26 cellular contexts compared by ENCODE assay signal in genomic region chr12:89507015-89507824, GRCh38. TPM values are rescaled to one million over a fixed set of nuclear protein-coding genes. Genes with fewer than 3 reads are reported as not detected.
DNase-seq lines count a peak whose midpoint lies in the region; ATAC-seq and TF ChIP-seq lines count a peak whose summit lies in the region.
"Had no signal": no experiment of that assay in that cellular context is flagged by ENCODE, and none has a peak within 500 bp of the region (broad histone marks: within the 10 kb centered on the region; RNA-seq: fewer than 3 reads in every experiment).

No MANE protein-coding gene starts in this region.

- no peak overlapping the region for H3K4me3 Mint-ChIP-seq in mesothelial cell of epicardium
- no peak overlapping the region for H3K4me3 Mint-ChIP-seq in type B pancreatic cell
- H3K4me3 Mint-ChIP-seq: activated CD8-positive, alpha-beta T cell treated with anti-CD3 and anti-CD28 coated beads for 36 hours; activated naive CD4-positive, alpha-beta T cell treated with anti-CD3 and anti-CD28 coated beads for 36 hours; activated T-cell treated with anti-CD3 and anti-CD28 coated beads, Interleukin-2, amount 50 U/mL, for 24 hours; central memory CD8-positive, alpha-beta T cell; endodermal cell; GM23338; naive thymus-derived CD4-positive, alpha-beta T cell; stimulated activated memory B cell treated with anti-CD40 and anti-IgM and Interleukin-4, amounts not matched to agents 10 μg/mL and 1 μg/mL and 100 μg/mL, for 72 hours had no signal

- H3K36me3 ChIP-seq in left ventricle myocardium inferior (no peaks in the 10 kb centered on the region), body of pancreas (replicated peaks in 1 of 2; ENCODE audit: insufficient read depth in 1 of 2, low read depth in 2 of 2) (no peaks in the 10 kb centered on the region)
- H3K36me3 ChIP-seq: heart right ventricle, thoracic aorta had no signal

- H3K27me3 Mint-ChIP-seq in mesothelial cell of epicardium (ENCODE audit: low read depth): no peaks in the 10 kb centered on the region
- no peaks in the 10 kb centered on the region for H3K27me3 Mint-ChIP-seq in type B pancreatic cell
- H3K27me3 Mint-ChIP-seq: activated CD8-positive, alpha-beta T cell treated with anti-CD3 and anti-CD28 coated beads for 36 hours; activated T-cell treated with anti-CD3 and anti-CD28 coated beads, Interleukin-2, amount 50 U/mL, for 24 hours; central memory CD8-positive, alpha-beta T cell; naive thymus-derived CD4-positive, alpha-beta T cell; stimulated activated memory B cell treated with anti-CD40 and anti-IgM and Interleukin-4, amounts not matched to agents 10 μg/mL and 1 μg/mL and 100 μg/mL, for 72 hours had no signal

- TF ChIP-seq CTCF in left ventricle myocardium inferior (IDR thresholded peaks at IDR 0.05; ENCODE audit: borderline replicate concordance) (no peak), body of pancreas (IDR thresholded peaks at IDR 0.05) (no peak), mesothelial cell of epicardium (IDR thresholded peaks at IDR 0.05; ENCODE audit: unreplicated experiment) (no peak), type B pancreatic cell (conservative IDR thresholded peaks at IDR 0.05) (no peak), lower leg skin (IDR thresholded peaks at IDR 0.05) (no peak)

- no peak overlapping the region for H3K4me3 ChIP-seq in left ventricle myocardium inferior
- H3K4me3 ChIP-seq in body of pancreas: no peak overlapping the region
- no peak overlapping the region for H3K4me3 ChIP-seq in lower leg skin (ENCODE audit: low read depth, poor library complexity, severe bottlenecking)
- H3K4me3 ChIP-seq: BLaER1 treated with 17β-estradiol and CSF1 and Interleukin-3, amounts not matched to agents 10 nM and 100 nM; GM23338; heart right ventricle; thoracic aorta had no signal

- H3K27me3 ChIP-seq in left ventricle myocardium inferior (ENCODE audit: low read depth) (no peaks in the 10 kb centered on the region), body of pancreas (no peaks in the 10 kb centered on the region)
- H3K27me3 ChIP-seq: BLaER1 treated with 17β-estradiol and CSF1 and Interleukin-3, amounts not matched to agents 10 nM and 100 nM; heart right ventricle had no signal

- DNase-seq in left ventricle myocardium inferior: no peak
- DNase-seq in Right ventricle myocardium inferior (ENCODE audit: missing footprints): no peak
- peak; percentile 31 to 56 (median 50) for DNase-seq in body of pancreas
- no peak for DNase-seq in mesothelial cell of epicardium (ENCODE audit: low spot score in 2 of 2, unreplicated experiment in 2 of 2)
- DNase-seq in type B pancreatic cell (ENCODE audit: extremely low spot score, unreplicated experiment): no peak
- DNase-seq in lower leg skin (ENCODE audit: low spot score in 2 of 2): no peak
- no peak for DNase-seq in inferior parietal cortex (ENCODE audit: extremely low spot score)
- DNase-seq in NCI-H187 (lab: John Stamatoyannopoulos, UW): no peak
- DNase-seq: ACHN; activated CD8-positive, alpha-beta T cell treated with anti-CD3 and anti-CD28 coated beads for 36 hours; activated naive CD4-positive, alpha-beta T cell treated with anti-CD3 and anti-CD28 coated beads for 36 hours; activated T-cell treated with anti-CD3 and anti-CD28 coated beads, Interleukin-2, amount 50 U/mL, for 24 hours; anterior cingulate cortex; endodermal cell; GF-D8; heart right ventricle; naive thymus-derived CD4-positive, alpha-beta T cell; NCI-H2029 treated with DMSO at 0.1 percent for 48 hours; NCI-H510A; T-helper 9 cell had no signal

- H3K9me3 Mint-ChIP-seq in mesothelial cell of epicardium (peaks cover 4% of the 10 kb centered on the region), type B pancreatic cell (peaks cover 4% of the 10 kb centered on the region)
- H3K9me3 Mint-ChIP-seq: activated CD8-positive, alpha-beta T cell treated with anti-CD3 and anti-CD28 coated beads for 36 hours; activated naive CD4-positive, alpha-beta T cell treated with anti-CD3 and anti-CD28 coated beads for 36 hours; activated T-cell treated with anti-CD3 and anti-CD28 coated beads, Interleukin-2, amount 50 U/mL, for 24 hours; central memory CD8-positive, alpha-beta T cell; GM23338; naive thymus-derived CD4-positive, alpha-beta T cell; stimulated activated memory B cell treated with anti-CD40 and anti-IgM and Interleukin-4, amounts not matched to agents 10 μg/mL and 1 μg/mL and 100 μg/mL, for 72 hours had no signal

- H3K9me3 ChIP-seq in left ventricle myocardium inferior (replicated peaks) (no peaks in the 10 kb centered on the region), body of pancreas (no peaks in the 10 kb centered on the region)
- H3K9me3 ChIP-seq: heart right ventricle, thoracic aorta had no signal

- no peak for ATAC-seq in Right ventricle myocardium inferior
- peak; percentile 83 for ATAC-seq in body of pancreas
- ATAC-seq: activated CD8-positive, alpha-beta T cell treated with anti-CD3 and anti-CD28 coated beads for 36 hours; GM23338; naive thymus-derived CD4-positive, alpha-beta T cell; stimulated activated memory B cell treated with anti-CD40 and anti-IgM and Interleukin-4, amounts not matched to agents 10 μg/mL and 1 μg/mL and 100 μg/mL, for 72 hours had no signal

- peak overlapping the region; percentile 36 for H3K27ac ChIP-seq in left ventricle myocardium inferior (replicated peaks)
- H3K27ac ChIP-seq in body of pancreas: peak overlapping the region in 3 of 4 donors; percentile 24 to 74 (median 39)
- H3K27ac ChIP-seq: BLaER1 treated with 17β-estradiol and CSF1 and Interleukin-3, amounts not matched to agents 10 nM and 100 nM; parathyroid adenoma; thoracic aorta had no signal

- intact Hi-C loops in left ventricle myocardium inferior (cut with micrococcal nuclease) (no loop called here), Right ventricle myocardium inferior (cut with DNase I) (no loop called here), body of pancreas (cut with DNase I) (no loop called here), lower leg skin (cut with DNase I; ENCODE audit: low total_unique reads) (no loop called here)

- H3K4me1 ChIP-seq in left ventricle myocardium inferior (peaks cover 10% of the 10 kb centered on the region), body of pancreas (peaks cover 13% of the 10 kb centered on the region)
- H3K4me1 ChIP-seq: BLaER1 treated with 17β-estradiol and CSF1 and Interleukin-3, amounts not matched to agents 10 nM and 100 nM; parathyroid adenoma had no signal

- peak overlapping the region; percentile 65 for H3K27ac Mint-ChIP-seq in mesothelial cell of epicardium
- H3K27ac Mint-ChIP-seq in type B pancreatic cell: peak overlapping the region; percentile 80
- H3K27ac Mint-ChIP-seq: activated CD8-positive, alpha-beta T cell treated with anti-CD3 and anti-CD28 coated beads for 36 hours; activated naive CD4-positive, alpha-beta T cell treated with anti-CD3 and anti-CD28 coated beads for 36 hours; activated T-cell treated with anti-CD3 and anti-CD28 coated beads, Interleukin-2, amount 50 U/mL, for 24 hours; GM23338; naive thymus-derived CD4-positive, alpha-beta T cell; stimulated activated memory B cell treated with anti-CD40 and anti-IgM and Interleukin-4, amounts not matched to agents 10 μg/mL and 1 μg/mL and 100 μg/mL, for 72 hours had no signal

- peaks cover 3% of the 10 kb centered on the region for H3K36me3 Mint-ChIP-seq in mesothelial cell of epicardium
- H3K36me3 Mint-ChIP-seq in type B pancreatic cell: peaks cover 8% of the 10 kb centered on the region

- WGBS in body of pancreas, 2 donors: 44 to 50% methylated on average over 9 of the region's 9 CpGs
- 70% methylated on average over 9 of the region's 9 CpGs for WGBS in lower leg skin, 2 donors

- no peak for TF ChIP-seq POLR2A in body of pancreas (IDR thresholded peaks at IDR 0.05)
- TF ChIP-seq POLR2A in lower leg skin (IDR thresholded peaks at IDR 0.05): no peak

- H3K4me1 Mint-ChIP-seq in mesothelial cell of epicardium: peaks cover 18% of the 10 kb centered on the region
- H3K4me1 Mint-ChIP-seq in type B pancreatic cell (ENCODE audit: unreplicated experiment): peaks cover 9% of the 10 kb centered on the region
- H3K4me1 Mint-ChIP-seq: GM23338 had no signal

RNA-seq across cellular contexts. Expression of gene GALNT4, which starts 17.4 kb away (rescaled TPM):
- total RNA-seq in left ventricle myocardium inferior (2.1 TPM), Right ventricle myocardium inferior (2.3 TPM), body of pancreas (10 to 100 TPM in 1 of 2 donors, 1 to 10 TPM in 1; 8.2 to 16.6 TPM), mesothelial cell of epicardium (6.4 to 7.2 TPM (median 6.4 TPM) in 3 replicates), type B pancreatic cell (ENCODE audit: low replicate concordance) (8.7 and 10.1 TPM in 2 replicates), lower leg skin (1 to 10 TPM; 1.4 to 5.5 (median 2.4) TPM)

RNA-seq across cellular contexts. Expression of gene POC1B, which starts 18.6 kb away (rescaled TPM):
- total RNA-seq in left ventricle myocardium inferior (8.6 TPM), Right ventricle myocardium inferior (6.7 TPM), body of pancreas (10 to 100 TPM; 10.9 to 32.6 TPM), mesothelial cell of epicardium (11.9 to 12.5 TPM (median 12.1 TPM) in 3 replicates), type B pancreatic cell (ENCODE audit: low replicate concordance) (15.3 and 15.8 TPM in 2 replicates), lower leg skin (10 to 100 TPM; 10.5 to 15.9 (median 14.7) TPM)

Comparison
In these comparisons a context has a peak if more than half of its experiments do, and no peak if none do; other contexts are left out.
1. DNase-seq: peak in body of pancreas (4 of 4); none in left ventricle myocardium inferior (single experiment), Right ventricle myocardium inferior (single experiment), mesothelial cell of epicardium (0 of 2), type B pancreatic cell (single experiment), lower leg skin (0 of 2), inferior parietal cortex (single experiment) and NCI-H187 (0 of 2).